ENCODE assay signal across 2 cellular contexts in genomic region chr10:126283307-126283706, GRCh38.
A peak's percentile ranks its signal among the peaks of the same experiment; 100 is the strongest.
TF ChIP-seq lines count a peak whose summit lies in the region.

No MANE protein-coding gene starts in this region.

TF ChIP-seq in A549, 52 proteins besides CTCF, POLR2A, EP300 and RAD21:
- no peak for TF ChIP-seq FOXS1 (CRISPR knock-in tag; IDR thresholded peaks at IDR 0.05)
- peak; percentile 53 for TF ChIP-seq MAFK (IDR thresholded peaks at IDR 0.05; ENCODE audit: partially characterized antibody)

TF ChIP-seq in IMR-90, 13 proteins besides CTCF, POLR2A, EP300 and RAD21:
- TF ChIP-seq MAFK (IDR thresholded peaks at IDR 0.05; ENCODE audit: low read depth, low read length) (peak; percentile 63), ELK1 (IDR thresholded peaks at IDR 0.05; ENCODE audit: borderline replicate concordance, low read depth, low read length) (no peak), NFE2L2 (IDR thresholded peaks at IDR 0.05; ENCODE audit: low read depth, low read length) (no peak)
